ENCODE assay signal across 8 cellular contexts in the genomic region with DNA sequence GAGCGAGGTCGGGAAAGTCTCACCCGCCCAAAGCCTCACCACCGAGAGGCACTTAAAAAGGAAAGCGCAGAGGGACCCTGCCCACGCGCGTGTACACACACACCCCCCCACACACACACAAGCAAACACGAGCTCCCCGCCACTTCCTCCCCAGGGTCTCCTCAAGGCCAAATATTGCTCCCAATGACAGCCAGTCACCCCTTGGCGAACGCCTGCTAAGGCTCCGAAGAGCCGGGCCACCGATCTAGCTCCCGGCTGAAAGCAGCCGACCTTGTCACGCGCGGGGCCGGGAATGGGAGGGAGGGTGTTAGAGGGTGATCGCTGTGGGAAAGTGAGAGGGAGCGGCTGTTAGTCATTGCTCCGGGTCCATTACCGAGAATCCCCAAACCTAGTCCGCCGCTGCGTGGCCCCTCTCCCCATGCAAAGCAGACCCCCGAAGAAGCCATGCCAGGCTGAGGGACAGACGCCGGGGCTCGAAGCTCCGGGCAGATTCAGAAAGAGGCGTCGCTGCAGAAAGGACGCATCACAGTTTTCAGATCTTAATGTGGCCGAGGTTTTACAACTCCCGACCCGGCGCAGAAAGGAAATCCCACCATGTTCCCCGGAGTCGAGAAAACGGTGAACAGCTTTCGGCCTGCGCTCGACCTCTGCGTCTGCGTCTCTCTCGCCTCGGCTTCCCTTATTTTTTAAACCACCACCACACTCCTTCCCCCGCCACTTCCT. TPM values are rescaled to one million over a fixed set of nuclear protein-coding genes. Genes with fewer than 3 reads are reported as not detected.
DNase-seq lines count a peak whose midpoint lies in the region; FAIRE-seq and TF ChIP-seq lines count a peak whose summit lies in the region.

No MANE protein-coding gene starts in this region.

- peaks cover 6% of the 10 kb centered on the region for H3K36me3 Mint-ChIP-seq in activated CD4-positive, alpha-beta T cell treated with anti-CD3 and anti-CD28 coated beads, Interleukin-2, amount 10 ng/mL, durations not matched to agents 24 days and 14 days (ENCODE audit: low read depth)

- H3K4me1 Mint-ChIP-seq in activated CD4-positive, alpha-beta T cell treated with anti-CD3 and anti-CD28 coated beads, Interleukin-2, amount 10 ng/mL, durations not matched to agents 24 days and 14 days: peaks cover 20% of the 10 kb centered on the region

- H3K27ac Mint-ChIP-seq in activated CD4-positive, alpha-beta T cell treated with anti-CD3 and anti-CD28 coated beads, Interleukin-2, amount 10 ng/mL, durations not matched to agents 24 days and 14 days: peak overlapping the region; percentile 45

- peaks cover 34% of the 10 kb centered on the region for H3K79me2 ChIP-seq in PC-9 (ENCODE audit: low read depth)
- H3K79me2 ChIP-seq in mesendoderm (ENCODE audit: control insufficient read depth, insufficient read depth, low read length): peaks cover 16% of the 10 kb centered on the region

- H3K27me3 ChIP-seq in PC-9 (ENCODE audit: insufficient read depth, low read depth) (no peaks in the 10 kb centered on the region), ectodermal cell (ENCODE audit: control insufficient read depth, insufficient read depth, low read length, poor library complexity, severe bottlenecking) (peaks cover 96% of the 10 kb centered on the region), mesendoderm (ENCODE audit: insufficient read depth, low read length, poor library complexity) (no peaks in the 10 kb centered on the region)

- H3K4ac ChIP-seq in mesendoderm (ENCODE audit: low read depth, low read length): no peak overlapping the region

- H3K4me2 ChIP-seq in PC-9: peak overlapping the region; percentile 96
- H3K4me2 ChIP-seq in mesendoderm (ENCODE audit: low read length): peak overlapping the region; percentile 90

- H3F3A ChIP-seq in PC-9 (ENCODE audit: insufficient read depth, low read depth): peaks cover 12% of the 10 kb centered on the region

- H2AK5ac ChIP-seq in mesendoderm (ENCODE audit: low read length): no peak overlapping the region

- H4K8ac ChIP-seq in mesendoderm (ENCODE audit: low read depth, low read length): no peak overlapping the region

- H3K36me3 ChIP-seq in PC-9 (ENCODE audit: low read depth) (peaks cover 15% of the 10 kb centered on the region; the same call in 1 of the 2 replicates), ectodermal cell (ENCODE audit: control insufficient read depth, insufficient read depth, low read length) (peaks cover 8% of the 10 kb centered on the region), mesendoderm (ENCODE audit: control insufficient read depth, insufficient read depth, low read length) (peaks cover 4% of the 10 kb centered on the region)

- H3K23ac ChIP-seq in mesendoderm (ENCODE audit: low read length): peak overlapping the region; percentile 75

- H4K5ac ChIP-seq in mesendoderm (ENCODE audit: low read length): no peak overlapping the region

- H3K27ac ChIP-seq in PC-9 (peak overlapping the region; percentile 18), ectodermal cell (ENCODE audit: insufficient read depth, low read depth, low read length, poor library complexity, severe bottlenecking) (no peak overlapping the region), mesendoderm (ENCODE audit: low read depth, low read length) (peak overlapping the region; percentile 78)

- WGBS in ectodermal cell, 2 experiments: 0% methylated on average over 51 of the region's 51 CpGs
- no CpG with 5 or more reads among the region's 51 CpGs for WGBS in mesendoderm (ENCODE audit: extremely low coverage, insufficient coverage, low lambda C conversion rate)

- TF ChIP-seq CTCF in PC-9 (conservative IDR thresholded peaks at IDR 0.05): no peak

- intact Hi-C loops in activated CD4-positive, alpha-beta T cell treated with anti-CD3 and anti-CD28 coated beads, Interleukin-2, amount 10 ng/mL, durations not matched to agents 24 days and 14 days (cut with micrococcal nuclease): no loop called here
- intact Hi-C loops in PC-9 (cut with micrococcal nuclease; ENCODE audit: unreplicated experiment): no loop called here

- H3K4me1 ChIP-seq in PC-9 (replicated peaks; ENCODE audit: insufficient read depth): peaks cover 14% of the 10 kb centered on the region
- H3K4me1 ChIP-seq in ectodermal cell (ENCODE audit: control insufficient read depth, insufficient read depth, low read length): peaks cover 12% of the 10 kb centered on the region
- H3K4me1 ChIP-seq in mesendoderm (ENCODE audit: control insufficient read depth, low read depth, low read length): peaks cover 6% of the 10 kb centered on the region

- H3K9me3 ChIP-seq in PC-9 (ENCODE audit: insufficient read depth, low read depth) (no peaks in the 10 kb centered on the region), ectodermal cell (ENCODE audit: control insufficient read depth, low read length) (no peaks in the 10 kb centered on the region)

- H3K9ac ChIP-seq in mesendoderm (ENCODE audit: low read length): peak overlapping the region; percentile 90

- peaks cover 71% of the 10 kb centered on the region for H3K27me3 Mint-ChIP-seq in activated CD4-positive, alpha-beta T cell treated with anti-CD3 and anti-CD28 coated beads, Interleukin-2, amount 10 ng/mL, durations not matched to agents 24 days and 14 days

- H3K18ac ChIP-seq in mesendoderm (ENCODE audit: low read length): peak overlapping the region; percentile 96

- H2BK120ac ChIP-seq in mesendoderm (ENCODE audit: low read depth, low read length): peak overlapping the region; percentile 5

- no peaks in the 10 kb centered on the region for H3K9me2 ChIP-seq in PC-9 (ENCODE audit: insufficient read depth)

- H3K79me1 ChIP-seq in mesendoderm (ENCODE audit: low read length): no peaks in the 10 kb centered on the region

- peak overlapping the region; percentile 93 for H2AFZ ChIP-seq in PC-9

- H3K4me3 ChIP-seq in PC-9 (peak overlapping the region; percentile 80), ectodermal cell (ENCODE audit: insufficient read depth, low read depth, low read length) (peak overlapping the region; percentile 61), mesendoderm (ENCODE audit: low read length) (peak overlapping the region; percentile 91)

- POLR2A ChIA-PET in PC-9 (lab: Charles Lee; ENCODE audit: unreplicated experiment): interaction anchor here (0.5 to 1.1 kb wide), 13 partner anchors 10 to 1171 kb away, joined by 3 to 14 read pairs (median 5); no protein-coding TSS in a partner anchor

- no peaks in the 10 kb centered on the region for H3K9me3 Mint-ChIP-seq in activated CD4-positive, alpha-beta T cell treated with anti-CD3 and anti-CD28 coated beads, Interleukin-2, amount 10 ng/mL, durations not matched to agents 24 days and 14 days

- FAIRE-seq in urothelium cell line (lab: Jason Lieb, UNC) (peak; percentile 23), RCC 7860 (lab: Jason Lieb, UNC) (no peak)

- peak overlapping the region; percentile 96 for H3K56ac ChIP-seq in mesendoderm (ENCODE audit: low read length)

- BruUV-seq in PC-9 (replicated peaks; lab: Mats Ljungman, UMichigan): TSS peak; percentile 38

- no peak overlapping the region for H2BK15ac ChIP-seq in mesendoderm (replicated peaks; ENCODE audit: low read depth)

- CTCF ChIA-PET in PC-9 (lab: Charles Lee): interaction anchor here (0.6 to 1.1 kb wide), 4 partner anchors 54 to 221 kb away, joined by 3 read pairs; no protein-coding TSS in a partner anchor

- DNase-seq in activated CD4-positive, alpha-beta T cell treated with anti-CD3 and anti-CD28 coated beads, Interleukin-2, amount 10 ng/mL, durations not matched to agents 24 days and 14 days: peak; percentile 62
- DNase-seq in activated CD4-positive, alpha-beta T cell treated with anti-CD3 and anti-CD28 coated beads, Interleukin-2, amount 50 U/mL, for 1 hour: no peak
- DNase-seq in PC-9: peak; percentile 30 to 35
- DNase-seq in mesendoderm: peak; percentile 66
- peak; percentile 54 for DNase-seq in urothelium cell line (ENCODE audit: low spot score)
- no peak for DNase-seq in GDM1 (lab: John Stamatoyannopoulos, UW)
- DNase-seq in RCC 7860 (ENCODE audit: low spot score): no peak

- H2BK5ac ChIP-seq in mesendoderm (ENCODE audit: low read length): no peak overlapping the region

- peak overlapping the region; percentile 87 for H3K4me3 Mint-ChIP-seq in activated CD4-positive, alpha-beta T cell treated with anti-CD3 and anti-CD28 coated beads, Interleukin-2, amount 10 ng/mL, durations not matched to agents 24 days and 14 days

- H4K20me1 ChIP-seq in PC-9 (ENCODE audit: insufficient read depth): no peaks in the 10 kb centered on the region

RNA-seq across cellular contexts. Expression of a gene that starts 2.6 kb away (rescaled TPM):
- not detected in 2 replicates for total RNA-seq in activated CD4-positive, alpha-beta T cell treated with anti-CD3 and anti-CD28 coated beads, Interleukin-2, amount 10 ng/mL, durations not matched to agents 24 days and 14 days
- 62.4 and 63.5 TPM in 2 replicates for total RNA-seq in PC-9 (2021)
- 64.6 TPM for polyA plus RNA-seq in ectodermal cell (2013, experiment 1 of 4)
- 53.2 TPM for polyA plus RNA-seq in ectodermal cell (2013, experiment 2 of 4)
- polyA plus RNA-seq in ectodermal cell (2013, experiment 3 of 4): 50.4 TPM
- 62.6 TPM for polyA plus RNA-seq in ectodermal cell (2013, experiment 4 of 4)
- 7.8 TPM for polyA plus RNA-seq in mesendoderm (2013, experiment 1 of 2)
- 8.5 TPM for polyA plus RNA-seq in mesendoderm (2013, experiment 2 of 2)

Comparison
In these comparisons a context has a peak if more than half of its experiments do, and no peak if none do; other contexts are left out.
1. DNase-seq: peak in activated CD4-positive, alpha-beta T cell treated with anti-CD3 and anti-CD28 coated beads, Interleukin-2, amount 10 ng/mL, durations not matched to agents 24 days and 14 days (single experiment), PC-9 (2 of 2), mesendoderm (single experiment) and urothelium cell line (single experiment); none in activated CD4-positive, alpha-beta T cell treated with anti-CD3 and anti-CD28 coated beads, Interleukin-2, amount 50 U/mL, for 1 hour (single experiment), GDM1 (single experiment) and RCC 7860 (single experiment).
2. RNA of a gene that starts 2.6 kb away (total RNA-seq): 62.4 to 63.5 TPM in PC-9; not detected in activated CD4-positive, alpha-beta T cell treated with anti-CD3 and anti-CD28 coated beads, Interleukin-2, amount 10 ng/mL, durations not matched to agents 24 days and 14 days; every median in the first group is over 10 times any median in the second.
3. Peak in every context shown above with its lines, with median percentiles within 50 percentile points of each other: H3K4me3 ChIP-seq.